1 cellular context compared by ENCODE assay signal in genomic region chr4:154640999-154641398, GRCh38.
TF ChIP-seq lines count a peak whose summit lies in the region.

No MANE protein-coding gene starts in this region.

TF ChIP-seq in K562, 482 proteins besides CTCF, POLR2A, EP300 and RAD21 (continued from another document and continues in another):
- TF ChIP-seq, protein P1, sequence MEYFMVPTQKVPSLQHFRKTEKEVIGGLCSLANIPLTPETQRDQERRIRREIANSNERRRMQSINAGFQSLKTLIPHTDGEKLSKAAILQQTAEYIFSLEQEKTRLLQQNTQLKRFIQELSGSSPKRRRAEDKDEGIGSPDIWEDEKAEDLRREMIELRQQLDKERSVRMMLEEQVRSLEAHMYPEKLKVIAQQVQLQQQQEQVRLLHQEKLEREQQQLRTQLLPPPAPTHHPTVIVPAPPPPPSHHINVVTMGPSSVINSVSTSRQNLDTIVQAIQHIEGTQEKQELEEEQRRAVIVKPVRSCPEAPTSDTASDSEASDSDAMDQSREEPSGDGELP (CRISPR knock-in tag; IDR thresholded peaks at IDR 0.05; ENCODE audit: borderline replicate concordance), result no peak
- no peak for TF ChIP-seq TBL1XR1 (IDR thresholded peaks at IDR 0.05; ENCODE audit: low read length in 2 of 2)
- TF ChIP-seq, protein P2, sequence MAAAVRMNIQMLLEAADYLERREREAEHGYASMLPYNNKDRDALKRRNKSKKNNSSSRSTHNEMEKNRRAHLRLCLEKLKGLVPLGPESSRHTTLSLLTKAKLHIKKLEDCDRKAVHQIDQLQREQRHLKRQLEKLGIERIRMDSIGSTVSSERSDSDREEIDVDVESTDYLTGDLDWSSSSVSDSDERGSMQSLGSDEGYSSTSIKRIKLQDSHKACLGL (CRISPR knock-in tag; IDR thresholded peaks at IDR 0.05; ENCODE audit: borderline replicate concordance, poor library complexity, severe bottlenecking), result no peak
- no peak for TF ChIP-seq RAD51 (IDR thresholded peaks at IDR 0.05; ENCODE audit: borderline replicate concordance, low read depth)
- TF ChIP-seq U2AF1 (optimal IDR thresholded peaks at IDR 0.05; ENCODE audit: low read depth, low read length), result no peak
- no peak for TF ChIP-seq CUX1 (CRISPR knock-in tag; IDR thresholded peaks at IDR 0.05)
- TF ChIP-seq HNRNPK (IDR thresholded peaks at IDR 0.05; ENCODE audit: low read depth, low read length, poor library complexity, severe bottlenecking), result no peak
- TF ChIP-seq TEAD1 (CRISPR knock-in tag; IDR thresholded peaks at IDR 0.05), result peak in 1 of 2 experiments; percentile 75; a peak in 2 of 4 replicates
- no peak for TF ChIP-seq ZFPM2 (CRISPR knock-in tag; IDR thresholded peaks at IDR 0.05)
- TF ChIP-seq MXI1 (IDR thresholded peaks at IDR 0.05; ENCODE audit: low read depth, low read length), result no peak
- 0 out of 2 replicates have a peak, but pooled peaks have one; percentile 37 for TF ChIP-seq SMARCE1 (IDR thresholded peaks at IDR 0.05)
- no peak for TF ChIP-seq GTF3C2 (IDR thresholded peaks at IDR 0.05; ENCODE audit: borderline replicate concordance, extremely low read depth, insufficient read length)
- peak; percentile 66; the same call in 1 of the 2 replicates for TF ChIP-seq SMARCA4 (IDR thresholded peaks at IDR 0.05)
- no peak for TF ChIP-seq FOXK2 (conservative IDR thresholded peaks at IDR 0.05 in 1 of 2, IDR thresholded peaks at IDR 0.05 in 1 of 2; ENCODE audit: low read depth in 2 of 2)
- TF ChIP-seq GABPB1 (CRISPR knock-in tag; IDR thresholded peaks at IDR 0.05), result no peak
- peak in 1 of 2 experiments; percentile 54; a peak in 2 of 4 replicates for TF ChIP-seq KDM1A (IDR thresholded peaks at IDR 0.05)
- TF ChIP-seq MAZ (CRISPR knock-in tag; conservative IDR thresholded peaks at IDR 0.05 in 1 of 2, IDR thresholded peaks at IDR 0.05 in 1 of 2), result peak in 1 of 2 experiments; percentile 52; a peak in 1 of 4 replicates
- TF ChIP-seq ETS2 (tag; IDR thresholded peaks at IDR 0.05; ENCODE audit: borderline replicate concordance, poor library complexity, severe bottlenecking), result no peak
- no peak for TF ChIP-seq ZNF253 (CRISPR knock-in tag; conservative IDR thresholded peaks at IDR 0.05)
- no peak for TF ChIP-seq THRAP3 (IDR thresholded peaks at IDR 0.05; ENCODE audit: borderline replicate concordance)
- no peak for TF ChIP-seq SMARCC2 (IDR thresholded peaks at IDR 0.05; ENCODE audit: low read depth)
- no peak for TF ChIP-seq FIP1L1 (IDR thresholded peaks at IDR 0.05; ENCODE audit: low read depth, low read length, poor library complexity, severe bottlenecking)
- TF ChIP-seq TOE1 (IDR thresholded peaks at IDR 0.05; ENCODE audit: borderline replicate concordance), result no peak
- TF ChIP-seq TOE1 (CRISPR knock-in tag; IDR thresholded peaks at IDR 0.05; ENCODE audit: borderline replicate concordance, low read depth), result no peak
- no peak for TF ChIP-seq ZNF217 (CRISPR knock-in tag; IDR thresholded peaks at IDR 0.05)
- no peak for TF ChIP-seq ARNT (IDR thresholded peaks at IDR 0.05)
- TF ChIP-seq HINFP (tag; conservative IDR thresholded peaks at IDR 0.05; ENCODE audit: low read depth), result no peak
- TF ChIP-seq MAFK (IDR thresholded peaks at IDR 0.05; ENCODE audit: low read length), result no peak
- TF ChIP-seq, protein P3, sequence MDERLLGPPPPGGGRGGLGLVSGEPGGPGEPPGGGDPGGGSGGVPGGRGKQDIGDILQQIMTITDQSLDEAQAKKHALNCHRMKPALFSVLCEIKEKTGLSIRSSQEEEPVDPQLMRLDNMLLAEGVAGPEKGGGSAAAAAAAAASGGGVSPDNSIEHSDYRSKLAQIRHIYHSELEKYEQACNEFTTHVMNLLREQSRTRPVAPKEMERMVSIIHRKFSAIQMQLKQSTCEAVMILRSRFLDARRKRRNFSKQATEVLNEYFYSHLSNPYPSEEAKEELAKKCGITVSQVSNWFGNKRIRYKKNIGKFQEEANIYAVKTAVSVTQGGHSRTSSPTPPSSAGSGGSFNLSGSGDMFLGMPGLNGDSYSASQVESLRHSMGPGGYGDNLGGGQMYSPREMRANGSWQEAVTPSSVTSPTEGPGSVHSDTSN (CRISPR knock-in tag; IDR thresholded peaks at IDR 0.05; ENCODE audit: low read depth), result no peak
- TF ChIP-seq, protein P3 (tag; conservative IDR thresholded peaks at IDR 0.05; ENCODE audit: low read depth), result peak; percentile 91
- TF ChIP-seq CBFA2T2 (conservative IDR thresholded peaks at IDR 0.05), result peak; percentile 65
- TF ChIP-seq HNRNPH1 (optimal IDR thresholded peaks at IDR 0.05; ENCODE audit: low read depth, low read length), result no peak
- peak; percentile 67 for TF ChIP-seq NCOR1 (IDR thresholded peaks at IDR 0.05)
- TF ChIP-seq CBX8 (IDR thresholded peaks at IDR 0.05; ENCODE audit: borderline replicate concordance, extremely low read depth, low read depth, low read length, poor library complexity, severe bottlenecking), result no peak
- no peak for TF ChIP-seq CREB5 (CRISPR knock-in tag; IDR thresholded peaks at IDR 0.05)
- no peak for TF ChIP-seq XRCC4 (IDR thresholded peaks at IDR 0.05; ENCODE audit: extremely low read depth, insufficient read depth, insufficient read length)
- no peak for TF ChIP-seq RREB1 (CRISPR knock-in tag; IDR thresholded peaks at IDR 0.05)
- no peak for TF ChIP-seq TRIM24 (IDR thresholded peaks at IDR 0.05)
- TF ChIP-seq DACH1 (IDR thresholded peaks at IDR 0.05; ENCODE audit: partially characterized antibody), result no peak
- no peak for TF ChIP-seq ZNF699 (CRISPR knock-in tag; IDR thresholded peaks at IDR 0.05; ENCODE audit: insufficient replicate concordance)
